15 cellular contexts compared by ENCODE assay signal in the genomic region with DNA sequence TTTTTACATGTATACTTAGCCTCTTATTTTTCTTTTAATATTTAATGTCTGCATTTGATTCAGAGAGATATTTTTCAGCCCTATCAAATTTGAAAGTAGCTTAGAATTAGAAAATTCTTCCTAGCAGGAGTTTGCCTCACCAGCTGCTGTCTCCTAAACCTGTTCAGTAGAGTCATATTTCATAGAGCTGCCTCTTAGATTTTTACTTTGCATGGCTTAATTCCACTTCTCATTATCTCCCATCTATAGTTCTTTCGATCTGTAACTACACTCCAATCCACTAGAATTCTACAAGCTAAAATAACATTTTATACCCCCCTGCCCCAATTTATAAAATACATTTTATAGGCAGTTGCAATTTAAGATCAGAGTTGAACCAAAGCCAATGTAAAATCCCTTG.
A peak's percentile ranks its signal among the peaks of the same experiment; 100 is the strongest.
DNase-seq lines count a peak whose midpoint lies in the region; TF ChIP-seq lines count a peak whose summit lies in the region.
"Had no signal": no experiment of that assay in that cellular context is flagged by ENCODE, and none has a peak within 500 bp of the region (broad histone marks: within the 10 kb centered on the region; RNA-seq: fewer than 3 reads in every experiment).

No MANE protein-coding gene starts in this region.

- H3K4me2 ChIP-seq in Karpas-422 (ENCODE audit: low read depth, low read length, poor library complexity, severe bottlenecking) (peak overlapping the region; percentile 61), parathyroid adenoma (ENCODE audit: low read length) (no peak overlapping the region)

- peak overlapping the region; percentile 9 for H3K4me3 ChIP-seq in Karpas-422 (ENCODE audit: low read length)
- H3K4me3 ChIP-seq in parathyroid adenoma (ENCODE audit: low read depth, low read length): no peak overlapping the region
- H3K4me3 ChIP-seq: SJSA1 had no signal

- H3K4me1 ChIP-seq in Karpas-422 (ENCODE audit: low read length) (peaks cover 52% of the 10 kb centered on the region), parathyroid adenoma (peaks cover 6% of the 10 kb centered on the region)
- H3K4me1 ChIP-seq: BE2C, SJSA1 had no signal

- H3K27me3 ChIP-seq in Karpas-422 (ENCODE audit: low read length): no peaks in the 10 kb centered on the region
- H3K27me3 ChIP-seq in parathyroid adenoma (ENCODE audit: control insufficient read depth, insufficient read depth, low read length): no peaks in the 10 kb centered on the region
- H3K27me3 ChIP-seq: BE2C, SJSA1 had no signal

- no peak for TF ChIP-seq CTCF in parathyroid adenoma (IDR thresholded peaks at IDR 0.05)

- no peaks in the 10 kb centered on the region for H3K9me2 ChIP-seq in Karpas-422 (replicated peaks; ENCODE audit: insufficient read depth, low read length)

- H4K20me1 ChIP-seq in Karpas-422 (ENCODE audit: insufficient read depth, low read depth, low read length): no peaks in the 10 kb centered on the region

- H3K27ac ChIP-seq in Karpas-422 (ENCODE audit: low read length): peak overlapping the region; percentile 74
- H3K27ac ChIP-seq in parathyroid adenoma: peak overlapping the region; percentile 30
- H3K27ac ChIP-seq: SJSA1 had no signal

- H3K36me3 ChIP-seq in Karpas-422 (ENCODE audit: insufficient read depth, low read length) (no peaks in the 10 kb centered on the region), parathyroid adenoma (ENCODE audit: control insufficient read depth, insufficient read depth, low read length) (no peaks in the 10 kb centered on the region)
- H3K36me3 ChIP-seq: BE2C, SJSA1 had no signal

- DNase-seq in NCI-H82 (lab: John Stamatoyannopoulos, UW): peak; percentile 28
- no peak for DNase-seq in NCI-H82 treated with DMSO at 0.1 percent for 48 hours (lab: John Stamatoyannopoulos, UW; ENCODE audit: unreplicated experiment)
- DNase-seq in Karpas-422: peak; percentile 56
- DNase-seq in NCI-H446 treated with DMSO at 0.1 percent for 48 hours (lab: John Stamatoyannopoulos, UW): peak; percentile 31
- DNase-seq in anterior cingulate cortex (lab: John Stamatoyannopoulos, UW): no peak
- no peak for DNase-seq in NCI-H1048 (lab: John Stamatoyannopoulos, UW)
- DNase-seq: BE2C, KBM-7, NCI-H1092 treated with DMSO at 0.1 percent for 48 hours, NCI-H187, NCI-H748 treated with DMSO at 0.1 percent for 48 hours, OCI-M1, T-helper 1 cell had no signal

- H3K79me2 ChIP-seq in Karpas-422 (ENCODE audit: low read length) (no peaks in the 10 kb centered on the region), parathyroid adenoma (peaks cover 2% of the 10 kb centered on the region)

- H3K9ac ChIP-seq in Karpas-422 (ENCODE audit: low read length) (no peak overlapping the region), parathyroid adenoma (no peak overlapping the region)

- H3K9me3 ChIP-seq in Karpas-422 (ENCODE audit: low read length) (no peaks in the 10 kb centered on the region), parathyroid adenoma (ENCODE audit: control insufficient read depth, low read length) (no peaks in the 10 kb centered on the region)
- H3K9me3 ChIP-seq: BE2C, SJSA1 had no signal

- H2AFZ ChIP-seq in Karpas-422 (ENCODE audit: low read length) (no peak overlapping the region), parathyroid adenoma (peak overlapping the region; percentile 13)

Comparison
In these comparisons a context has a peak if more than half of its experiments do, and no peak if none do; other contexts are left out.
1. DNase-seq: peak in NCI-H82 (single experiment), Karpas-422 (single experiment) and NCI-H446 treated with DMSO at 0.1 percent for 48 hours (single experiment); none in NCI-H82 treated with DMSO at 0.1 percent for 48 hours (single experiment), anterior cingulate cortex (0 of 58) and NCI-H1048 (single experiment).